1 cellular context compared by ENCODE assay signal in the genomic region with DNA sequence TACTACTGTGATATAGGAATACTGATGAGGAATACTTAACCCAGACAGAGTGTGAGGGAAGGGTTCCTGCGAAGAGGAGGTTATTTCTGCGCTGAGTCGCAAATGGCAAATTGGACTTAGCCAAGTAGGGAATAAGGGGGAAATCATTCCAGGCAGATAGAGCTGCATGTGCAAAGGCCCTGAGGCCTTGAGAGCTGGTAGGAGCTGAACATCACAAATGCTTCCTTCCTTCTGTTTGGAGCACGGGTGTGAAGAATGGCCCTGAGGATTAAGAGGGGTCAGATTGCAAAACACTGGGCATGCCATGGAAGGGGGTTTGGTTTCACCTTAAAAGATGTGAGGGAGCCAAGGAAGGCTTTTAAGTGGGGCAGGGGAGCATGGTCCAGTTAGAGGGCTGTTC.
A peak's percentile ranks its signal among the peaks of the same experiment; 100 is the strongest.
TF ChIP-seq lines count a peak whose summit lies in the region.

No MANE protein-coding gene starts in this region.

TF ChIP-seq in K562, 482 proteins besides CTCF, POLR2A, EP300 and RAD21 (continued from another document):
- peak in 1 of 2 experiments; percentile 40; a peak in 1 of 4 replicates for TF ChIP-seq RCOR1 (IDR thresholded peaks at IDR 0.05; ENCODE audit: borderline replicate concordance in 1 of 2, low read depth in 2 of 2, low read length in 2 of 2)
- TF ChIP-seq, protein P1, sequence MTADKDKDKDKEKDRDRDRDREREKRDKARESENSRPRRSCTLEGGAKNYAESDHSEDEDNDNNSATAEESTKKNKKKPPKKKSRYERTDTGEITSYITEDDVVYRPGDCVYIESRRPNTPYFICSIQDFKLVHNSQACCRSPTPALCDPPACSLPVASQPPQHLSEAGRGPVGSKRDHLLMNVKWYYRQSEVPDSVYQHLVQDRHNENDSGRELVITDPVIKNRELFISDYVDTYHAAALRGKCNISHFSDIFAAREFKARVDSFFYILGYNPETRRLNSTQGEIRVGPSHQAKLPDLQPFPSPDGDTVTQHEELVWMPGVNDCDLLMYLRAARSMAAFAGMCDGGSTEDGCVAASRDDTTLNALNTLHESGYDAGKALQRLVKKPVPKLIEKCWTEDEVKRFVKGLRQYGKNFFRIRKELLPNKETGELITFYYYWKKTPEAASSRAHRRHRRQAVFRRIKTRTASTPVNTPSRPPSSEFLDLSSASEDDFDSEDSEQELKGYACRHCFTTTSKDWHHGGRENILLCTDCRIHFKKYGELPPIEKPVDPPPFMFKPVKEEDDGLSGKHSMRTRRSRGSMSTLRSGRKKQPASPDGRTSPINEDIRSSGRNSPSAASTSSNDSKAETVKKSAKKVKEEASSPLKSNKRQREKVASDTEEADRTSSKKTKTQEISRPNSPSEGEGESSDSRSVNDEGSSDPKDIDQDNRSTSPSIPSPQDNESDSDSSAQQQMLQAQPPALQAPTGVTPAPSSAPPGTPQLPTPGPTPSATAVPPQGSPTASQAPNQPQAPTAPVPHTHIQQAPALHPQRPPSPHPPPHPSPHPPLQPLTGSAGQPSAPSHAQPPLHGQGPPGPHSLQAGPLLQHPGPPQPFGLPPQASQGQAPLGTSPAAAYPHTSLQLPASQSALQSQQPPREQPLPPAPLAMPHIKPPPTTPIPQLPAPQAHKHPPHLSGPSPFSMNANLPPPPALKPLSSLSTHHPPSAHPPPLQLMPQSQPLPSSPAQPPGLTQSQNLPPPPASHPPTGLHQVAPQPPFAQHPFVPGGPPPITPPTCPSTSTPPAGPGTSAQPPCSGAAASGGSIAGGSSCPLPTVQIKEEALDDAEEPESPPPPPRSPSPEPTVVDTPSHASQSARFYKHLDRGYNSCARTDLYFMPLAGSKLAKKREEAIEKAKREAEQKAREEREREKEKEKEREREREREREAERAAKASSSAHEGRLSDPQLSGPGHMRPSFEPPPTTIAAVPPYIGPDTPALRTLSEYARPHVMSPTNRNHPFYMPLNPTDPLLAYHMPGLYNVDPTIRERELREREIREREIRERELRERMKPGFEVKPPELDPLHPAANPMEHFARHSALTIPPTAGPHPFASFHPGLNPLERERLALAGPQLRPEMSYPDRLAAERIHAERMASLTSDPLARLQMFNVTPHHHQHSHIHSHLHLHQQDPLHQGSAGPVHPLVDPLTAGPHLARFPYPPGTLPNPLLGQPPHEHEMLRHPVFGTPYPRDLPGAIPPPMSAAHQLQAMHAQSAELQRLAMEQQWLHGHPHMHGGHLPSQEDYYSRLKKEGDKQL (CRISPR knock-in tag; IDR thresholded peaks at IDR 0.05; ENCODE audit: borderline replicate concordance) = no peak
- no peak for TF ChIP-seq ZNF146 (CRISPR knock-in tag; IDR thresholded peaks at IDR 0.05; ENCODE audit: unreplicated experiment)
- no peak for TF ChIP-seq ZEB2 (IDR thresholded peaks at IDR 0.05)
- TF ChIP-seq TBL1XR1 (IDR thresholded peaks at IDR 0.05; ENCODE audit: low read length in 2 of 2) = no peak
- TF ChIP-seq CREBBP (IDR thresholded peaks at IDR 0.05; ENCODE audit: low read depth, low read length) = no peak
- no peak for TF ChIP-seq TRIM24 (IDR thresholded peaks at IDR 0.05)
- peak; percentile 90 for TF ChIP-seq SMARCA5 (IDR thresholded peaks at IDR 0.05)
- no peak for TF ChIP-seq ETS2 (tag; IDR thresholded peaks at IDR 0.05; ENCODE audit: borderline replicate concordance, poor library complexity, severe bottlenecking)
- no peak for TF ChIP-seq ARID1B (IDR thresholded peaks at IDR 0.05)
- peak; percentile 20 for TF ChIP-seq PHF20 (IDR thresholded peaks at IDR 0.05; ENCODE audit: partially characterized antibody)
- no peak for TF ChIP-seq COPS2 (conservative IDR thresholded peaks at IDR 0.05)
- TF ChIP-seq ZNF239 (CRISPR knock-in tag; IDR thresholded peaks at IDR 0.05) = no peak
- no peak for TF ChIP-seq SAFB (IDR thresholded peaks at IDR 0.05; ENCODE audit: borderline replicate concordance, low read depth, low read length)
- TF ChIP-seq TARDBP (IDR thresholded peaks at IDR 0.05) = no peak
- TF ChIP-seq KDM1A (IDR thresholded peaks at IDR 0.05) = peak; percentile 17 to 82; a peak in 3 of 4 replicates
- 0 out of 4 replicates have a peak, but pooled peaks of 1 of the 2 experiments have one; percentile 8 for TF ChIP-seq HDAC1 (IDR thresholded peaks at IDR 0.05)
- TF ChIP-seq, protein P2, sequence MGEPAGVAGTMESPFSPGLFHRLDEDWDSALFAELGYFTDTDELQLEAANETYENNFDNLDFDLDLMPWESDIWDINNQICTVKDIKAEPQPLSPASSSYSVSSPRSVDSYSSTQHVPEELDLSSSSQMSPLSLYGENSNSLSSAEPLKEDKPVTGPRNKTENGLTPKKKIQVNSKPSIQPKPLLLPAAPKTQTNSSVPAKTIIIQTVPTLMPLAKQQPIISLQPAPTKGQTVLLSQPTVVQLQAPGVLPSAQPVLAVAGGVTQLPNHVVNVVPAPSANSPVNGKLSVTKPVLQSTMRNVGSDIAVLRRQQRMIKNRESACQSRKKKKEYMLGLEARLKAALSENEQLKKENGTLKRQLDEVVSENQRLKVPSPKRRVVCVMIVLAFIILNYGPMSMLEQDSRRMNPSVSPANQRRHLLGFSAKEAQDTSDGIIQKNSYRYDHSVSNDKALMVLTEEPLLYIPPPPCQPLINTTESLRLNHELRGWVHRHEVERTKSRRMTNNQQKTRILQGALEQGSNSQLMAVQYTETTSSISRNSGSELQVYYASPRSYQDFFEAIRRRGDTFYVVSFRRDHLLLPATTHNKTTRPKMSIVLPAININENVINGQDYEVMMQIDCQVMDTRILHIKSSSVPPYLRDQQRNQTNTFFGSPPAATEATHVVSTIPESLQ (CRISPR knock-in tag; IDR thresholded peaks at IDR 0.05) = no peak
- TF ChIP-seq PTBP1 (IDR thresholded peaks at IDR 0.05; ENCODE audit: low read depth, low read length) = peak; percentile 82; the same call in 1 of the 2 replicates
- peak; percentile 88 for TF ChIP-seq BCOR (IDR thresholded peaks at IDR 0.05)
- TF ChIP-seq, protein P3, sequence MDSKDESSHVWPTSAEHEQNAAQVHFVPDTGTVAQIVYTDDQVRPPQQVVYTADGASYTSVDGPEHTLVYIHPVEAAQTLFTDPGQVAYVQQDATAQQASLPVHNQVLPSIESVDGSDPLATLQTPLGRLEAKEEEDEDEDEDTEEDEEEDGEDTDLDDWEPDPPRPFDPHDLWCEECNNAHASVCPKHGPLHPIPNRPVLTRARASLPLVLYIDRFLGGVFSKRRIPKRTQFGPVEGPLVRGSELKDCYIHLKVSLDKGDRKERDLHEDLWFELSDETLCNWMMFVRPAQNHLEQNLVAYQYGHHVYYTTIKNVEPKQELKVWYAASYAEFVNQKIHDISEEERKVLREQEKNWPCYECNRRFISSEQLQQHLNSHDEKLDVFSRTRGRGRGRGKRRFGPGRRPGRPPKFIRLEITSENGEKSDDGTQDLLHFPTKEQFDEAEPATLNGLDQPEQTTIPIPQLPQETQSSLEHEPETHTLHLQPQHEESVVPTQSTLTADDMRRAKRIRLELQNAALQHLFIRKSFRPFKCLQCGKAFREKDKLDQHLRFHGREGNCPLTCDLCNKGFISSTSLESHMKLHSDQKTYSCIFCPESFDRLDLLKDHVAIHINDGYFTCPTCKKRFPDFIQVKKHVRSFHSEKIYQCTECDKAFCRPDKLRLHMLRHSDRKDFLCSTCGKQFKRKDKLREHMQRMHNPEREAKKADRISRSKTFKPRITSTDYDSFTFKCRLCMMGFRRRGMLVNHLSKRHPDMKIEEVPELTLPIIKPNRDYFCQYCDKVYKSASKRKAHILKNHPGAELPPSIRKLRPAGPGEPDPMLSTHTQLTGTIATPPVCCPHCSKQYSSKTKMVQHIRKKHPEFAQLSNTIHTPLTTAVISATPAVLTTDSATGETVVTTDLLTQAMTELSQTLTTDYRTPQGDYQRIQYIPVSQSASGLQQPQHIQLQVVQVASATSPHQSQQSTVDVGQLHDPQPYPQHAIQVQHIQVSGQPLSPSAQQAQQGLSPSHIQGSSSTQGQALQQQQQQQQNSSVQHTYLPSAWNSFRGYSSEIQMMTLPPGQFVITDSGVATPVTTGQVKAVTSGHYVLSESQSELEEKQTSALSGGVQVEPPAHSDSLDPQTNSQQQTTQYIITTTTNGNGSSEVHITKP (IDR thresholded peaks at IDR 0.05; ENCODE audit: partially characterized antibody) = peak; percentile 79
- TF ChIP-seq, protein P4, sequence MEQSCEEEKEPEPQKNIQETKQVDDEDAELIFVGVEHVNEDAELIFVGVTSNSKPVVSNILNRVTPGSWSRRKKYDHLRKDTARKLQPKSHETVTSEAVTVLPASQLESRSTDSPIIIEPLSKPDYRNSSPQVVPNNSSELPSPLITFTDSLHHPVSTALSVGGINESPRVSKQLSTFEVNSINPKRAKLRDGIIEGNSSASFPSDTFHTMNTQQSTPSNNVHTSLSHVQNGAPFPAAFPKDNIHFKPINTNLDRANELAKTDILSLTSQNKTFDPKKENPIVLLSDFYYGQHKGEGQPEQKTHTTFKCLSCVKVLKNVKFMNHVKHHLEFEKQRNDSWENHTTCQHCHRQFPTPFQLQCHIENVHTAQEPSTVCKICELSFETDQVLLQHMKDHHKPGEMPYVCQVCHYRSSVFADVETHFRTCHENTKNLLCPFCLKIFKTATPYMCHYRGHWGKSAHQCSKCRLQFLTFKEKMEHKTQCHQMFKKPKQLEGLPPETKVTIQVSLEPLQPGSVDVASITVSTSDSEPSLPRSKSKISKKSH (CRISPR knock-in tag; IDR thresholded peaks at IDR 0.05) = no peak
- TF ChIP-seq ZFPM2 (CRISPR knock-in tag; IDR thresholded peaks at IDR 0.05) = no peak
- TF ChIP-seq ETV6 (IDR thresholded peaks at IDR 0.05; ENCODE audit: borderline replicate concordance in 1 of 2, low read depth in 2 of 2, low read length in 1 of 2) = no peak
- TF ChIP-seq ETV6 (CRISPR knock-in tag; IDR thresholded peaks at IDR 0.05; ENCODE audit: borderline replicate concordance) = no peak
